ENCODE assay signal across 23 cellular contexts in genomic region chr6:28766426-28766825, GRCh38.
DNase-seq lines count a peak whose midpoint lies in the region; ATAC-seq, FAIRE-seq and TF ChIP-seq lines count a peak whose summit lies in the region.
"Had no signal": no experiment of that assay in that cellular context is flagged by ENCODE, and none has a peak within 500 bp of the region (broad histone marks: within the 10 kb centered on the region; RNA-seq: fewer than 3 reads in every experiment).

No MANE protein-coding gene starts in this region.

- H3K18ac ChIP-seq in H1 (ENCODE audit: extremely low read depth, low read length) (no peak overlapping the region), mesendoderm (ENCODE audit: low read length) (no peak overlapping the region)

- H3F3A ChIP-seq in GM23338 (replicated peaks; ENCODE audit: low read depth) = peaks cover 42% of the 10 kb centered on the region

- no peak overlapping the region for H3K27ac Mint-ChIP-seq in GM23338
- H3K27ac Mint-ChIP-seq in CD14-positive monocyte = no peak overlapping the region
- H3K27ac Mint-ChIP-seq: CD4-positive, alpha-beta T cell had no signal

- H3K9me3 ChIP-seq in HUES64 (ENCODE audit: insufficient read depth, low read depth, low read length) (no peaks in the 10 kb centered on the region), H1 (ENCODE audit: insufficient read depth in 2 of 2, low read depth in 1 of 2, low read length in 1 of 2) (no peaks in the 10 kb centered on the region)
- H3K9me3 ChIP-seq: A549, SJSA1 had no signal

- H3K27me3 ChIP-seq in GM23338 (ENCODE audit: insufficient read depth) = peaks cover 100% of the 10 kb centered on the region
- peaks cover 100% of the 10 kb centered on the region for H3K27me3 ChIP-seq in HUES64 (ENCODE audit: insufficient read depth, low read length)
- peaks cover 66 to 93% (median 87%) of the 10 kb centered on the region in 4 experiments for H3K27me3 ChIP-seq in H1 (replicated peaks in 1 of 4; ENCODE audit: control insufficient read depth in 3 of 4, extremely low read depth in 1 of 4, insufficient read depth in 3 of 4, low read length in 3 of 4)
- H3K27me3 ChIP-seq in mesendoderm (ENCODE audit: insufficient read depth, low read length, poor library complexity) = peaks cover 51% of the 10 kb centered on the region

- H3K79me2 ChIP-seq in GM23338 (replicated peaks; ENCODE audit: insufficient read depth) = no peaks in the 10 kb centered on the region
- no peaks in the 10 kb centered on the region for H3K79me2 ChIP-seq in H1 (ENCODE audit: control insufficient read depth in 1 of 2, insufficient read depth in 2 of 2, low read length in 2 of 2)
- no peaks in the 10 kb centered on the region for H3K79me2 ChIP-seq in mesendoderm (ENCODE audit: control insufficient read depth, insufficient read depth, low read length)

- CTCF ChIA-PET in H1 (lab: Charles Lee; ENCODE audit: partially characterized antibody) = interaction anchor here (0.7 to 2.0 kb wide), 8 partner anchors 8 to 81 kb away, joined by 3 to 8 read pairs (median 4); no protein-coding TSS in a partner anchor

- H4K20me1 ChIP-seq in GM23338 (replicated peaks; ENCODE audit: insufficient read depth) = peaks cover 27% of the 10 kb centered on the region
- peaks cover 7 to 8% of the 10 kb centered on the region in 2 experiments for H4K20me1 ChIP-seq in H1 (replicated peaks in 1 of 2; ENCODE audit: control insufficient read depth in 1 of 2, insufficient read depth in 2 of 2, low read length in 2 of 2)

- no peak overlapping the region for H4K91ac ChIP-seq in H1 (replicated peaks; ENCODE audit: insufficient read length, low read length)

- H3K9me3 Mint-ChIP-seq in GM23338 = no peaks in the 10 kb centered on the region; the same call in 2 of the 3 replicates
- H3K9me3 Mint-ChIP-seq in CD14-positive monocyte = peaks cover 10 to 67% (median 46%) of the 10 kb centered on the region in 7 donors

- H3K56ac ChIP-seq in H1 (replicated peaks; ENCODE audit: insufficient read length, low read depth, low read length) (no peak overlapping the region), mesendoderm (ENCODE audit: low read length) (no peak overlapping the region)

- no peak overlapping the region for H3K23ac ChIP-seq in H1 (ENCODE audit: insufficient read length)
- H3K23ac ChIP-seq in mesendoderm (ENCODE audit: low read length) = no peak overlapping the region

- H3K4me3 ChIP-seq in GM23338 (peak overlapping the region; percentile 55), HUES64 (ENCODE audit: low read length) (peak overlapping the region; percentile 59), H1 (ENCODE audit: extremely low read depth in 1 of 4, insufficient read depth in 2 of 4, low read depth in 3 of 4, low read length in 4 of 4) (peak overlapping the region in 2 of 4 experiments; percentile 6 to 59; a peak in 3 of 8 replicates), mesendoderm (ENCODE audit: low read length) (no peak overlapping the region), foreskin fibroblast (ENCODE audit: low read depth in 1 of 2, low read length in 2 of 2) (no peak overlapping the region)
- H3K4me3 ChIP-seq: SJSA1 had no signal

- H2AFZ ChIP-seq in GM23338 = no peak overlapping the region
- H2AFZ ChIP-seq in H1 (ENCODE audit: low read length) = no peak overlapping the region

- TF ChIP-seq POLR2A in H1 (IDR thresholded peaks at IDR 0.05; ENCODE audit: control extremely low read depth in 1 of 2, low read depth in 2 of 2, low read length in 2 of 2) = no peak

- no peak for TF ChIP-seq RAD21 in H1 (IDR thresholded peaks at IDR 0.05 in 1 of 2, conservative IDR thresholded peaks at IDR 0.05 in 1 of 2; ENCODE audit: low read depth in 2 of 2, low read length in 2 of 2)

- no peak overlapping the region for H2BK120ac ChIP-seq in H1 (replicated peaks; ENCODE audit: low read depth, low read length)
- H2BK120ac ChIP-seq in mesendoderm (ENCODE audit: low read depth, low read length) = no peak overlapping the region

- H3K4me2 ChIP-seq in GM23338 = peak overlapping the region; percentile 85
- peak overlapping the region; percentile 70 to 81; a peak in 3 of 4 replicates for H3K4me2 ChIP-seq in H1 (ENCODE audit: insufficient read depth in 1 of 2, low read depth in 2 of 2, low read length in 2 of 2)
- H3K4me2 ChIP-seq in mesendoderm (ENCODE audit: low read length) = no peak overlapping the region

- H3K4me1 Mint-ChIP-seq in GM23338 (peaks cover 56% of the 10 kb centered on the region), CD14-positive monocyte (no peaks in the 10 kb centered on the region)

- H2AK5ac ChIP-seq in H1 (ENCODE audit: low read depth, low read length) (no peak overlapping the region), mesendoderm (ENCODE audit: low read length) (no peak overlapping the region)

- H3K27ac ChIP-seq in GM23338 (ENCODE audit: low read depth) = no peak overlapping the region
- H3K27ac ChIP-seq in HUES64 (ENCODE audit: low read depth, low read length) = no peak overlapping the region
- no peak overlapping the region for H3K27ac ChIP-seq in H1 (ENCODE audit: low read depth, low read length)
- H3K27ac ChIP-seq in mesendoderm (ENCODE audit: low read depth, low read length) = no peak overlapping the region
- H3K27ac ChIP-seq: A549, SJSA1 had no signal

- ATAC-seq in GM23338 = peak; percentile 5; the same call in 2 of the 3 replicates
- ATAC-seq: A549, HepG2, Right ventricle myocardium inferior had no signal

- no peak overlapping the region for H4K5ac ChIP-seq in H1 (ENCODE audit: insufficient read length, low read depth, low read length)
- H4K5ac ChIP-seq in mesendoderm (ENCODE audit: low read length) = no peak overlapping the region

- no peaks in the 10 kb centered on the region for H3K9me2 ChIP-seq in GM23338 (ENCODE audit: insufficient read depth)

- H3K9ac ChIP-seq in HUES64 (ENCODE audit: low read depth, low read length) (no peak overlapping the region), H1 (replicated peaks in 1 of 4; ENCODE audit: extremely low read depth in 1 of 4, low read depth in 3 of 4, low read length in 3 of 4) (no peak overlapping the region), mesendoderm (ENCODE audit: low read length) (no peak overlapping the region)

- H3K36me3 Mint-ChIP-seq in GM23338 (ENCODE audit: low read depth) (0 out of 3 replicates have a peak, but pooled peaks cover 2% of the 10 kb centered on the region), CD14-positive monocyte (peaks cover 0 to 8% of the 10 kb centered on the region in 2 donors)

- no peaks in the 10 kb centered on the region; the same call in none of the 2 replicates for H3K23me2 ChIP-seq in H1 (ENCODE audit: low read depth, low read length)

- H2BK5ac ChIP-seq in H1 (ENCODE audit: low read depth, low read length) (no peak overlapping the region), mesendoderm (ENCODE audit: low read length) (no peak overlapping the region)

- peaks cover 93% of the 10 kb centered on the region for H3K27me3 Mint-ChIP-seq in GM23338 (ENCODE audit: insufficient read depth, low read depth, poor library complexity)
- peaks cover 75 to 91% (median 79%) of the 10 kb centered on the region in 3 donors for H3K27me3 Mint-ChIP-seq in CD14-positive monocyte (ENCODE audit: low read depth in 3 of 3)

- no peaks in the 10 kb centered on the region for H3K79me1 ChIP-seq in H1 (ENCODE audit: low read depth, low read length)
- H3K79me1 ChIP-seq in mesendoderm (ENCODE audit: low read length) = no peaks in the 10 kb centered on the region

- no peak overlapping the region for H3K14ac ChIP-seq in H1 (ENCODE audit: insufficient read length)

- FAIRE-seq in H1 (lab: Jason Lieb, UNC) = no peak
- FAIRE-seq: A549, GM12891, HepG2 had no signal

- peaks cover 67% of the 10 kb centered on the region for H3K4me1 ChIP-seq in GM23338 (ENCODE audit: insufficient read depth)
- peaks cover 41% of the 10 kb centered on the region for H3K4me1 ChIP-seq in HUES64 (ENCODE audit: insufficient read depth, low read length)
- peaks cover 10 to 44% (median 27%) of the 10 kb centered on the region in 4 experiments for H3K4me1 ChIP-seq in H1 (replicated peaks in 1 of 4; ENCODE audit: control insufficient read depth in 3 of 4, insufficient read depth in 4 of 4, low read length in 3 of 4)
- peaks cover 12% of the 10 kb centered on the region for H3K4me1 ChIP-seq in mesendoderm (ENCODE audit: control insufficient read depth, low read depth, low read length)
- H3K4me1 ChIP-seq: A549, SJSA1 had no signal

- no peak overlapping the region for H2BK12ac ChIP-seq in H1 (ENCODE audit: low read depth, low read length)

- no peak overlapping the region for H3K4ac ChIP-seq in H1 (replicated peaks; ENCODE audit: insufficient read length, low read depth, low read length)
- H3K4ac ChIP-seq in mesendoderm (ENCODE audit: low read depth, low read length) = no peak overlapping the region

- peak; percentile 67 for DNase-seq in GM23338 (ENCODE audit: low spot score)
- no peak for DNase-seq in H1 (ENCODE audit: low read depth in 1 of 2, low spot score in 2 of 2)
- peak; percentile 93 for DNase-seq in mesendoderm
- no peak for DNase-seq in DMS53 (lab: John Stamatoyannopoulos, UW)
- no peak for DNase-seq in CD14-positive monocyte (ENCODE audit: low spot score)
- no peak for DNase-seq in foreskin fibroblast
- DNase-seq: CD4-positive, alpha-beta T cell; COR-L47; DMS 273 treated with DMSO at 0.1 percent for 48 hours; DND-41; GOT3; KG1; NCI-H1092 treated with DMSO at 0.1 percent for 48 hours; NCI-H146; NCI-H2029 treated with DMSO at 0.1 percent for 48 hours; NCI-H524 treated with DMSO at 0.1 percent for 48 hours; OCI-M1 had no signal

- intact Hi-C loops in CD14-positive monocyte (cut with micrococcal nuclease) = no loop called here

- POLR2A ChIA-PET in H1 (lab: Charles Lee; ENCODE audit: partially characterized antibody) = interaction anchor here (1.0 to 1.9 kb wide), 5 partner anchors 8 to 59 kb away, joined by 3 to 9 read pairs (median 6); no protein-coding TSS in a partner anchor

- no peak overlapping the region for H4K8ac ChIP-seq in H1 (ENCODE audit: extremely low read depth, insufficient read depth, low read length)
- H4K8ac ChIP-seq in mesendoderm (ENCODE audit: low read depth, low read length) = no peak overlapping the region

- H2BK20ac ChIP-seq in H1 (ENCODE audit: low read length) = no peak overlapping the region

- H3K4me3 Mint-ChIP-seq in GM23338 (peak overlapping the region; percentile 76), CD14-positive monocyte (peak overlapping the region in 1 of 2 donors; percentile 82)
- H3K4me3 Mint-ChIP-seq: CD4-positive, alpha-beta T cell had no signal

- WGBS in HUES64 = 3% methylated on average over 5 of the region's 5 CpGs
- 0% methylated on average over 5 of the region's 5 CpGs; no CpG with 5 or more reads in 1 of the 2 experiments for whole genome bisulfite sequencing in H1 (ENCODE audit: extremely low coverage in 1 of 2, insufficient coverage in 1 of 2, insufficient read length in 1 of 2, insufficient replicate concordance in 2 of 2, low coverage in 1 of 2, low lambda C conversion rate in 2 of 2, missing lambda C conversion rate in 1 of 2), 2 experiments
- WGBS in mesendoderm (ENCODE audit: extremely low coverage, insufficient coverage, low lambda C conversion rate) = no CpG with 5 or more reads among the region's 5 CpGs

- H3K36me3 ChIP-seq in GM23338 (ENCODE audit: insufficient read depth) = no peaks in the 10 kb centered on the region
- H3K36me3 ChIP-seq in HUES64 (ENCODE audit: insufficient read depth, low read length) = no peaks in the 10 kb centered on the region
- no peaks in the 10 kb centered on the region for H3K36me3 ChIP-seq in H1 (ENCODE audit: control insufficient read depth in 2 of 4, insufficient read depth in 4 of 4, low read length in 3 of 4)
- no peaks in the 10 kb centered on the region for H3K36me3 ChIP-seq in mesendoderm (ENCODE audit: control insufficient read depth, insufficient read depth, low read length)
- H3K36me3 ChIP-seq: SJSA1 had no signal

- no peak for TF ChIP-seq CTCF in GM23338 (conservative IDR thresholded peaks at IDR 0.05; ENCODE audit: low read depth in 2 of 2)
- no peak for TF ChIP-seq CTCF in H1 (IDR thresholded peaks at IDR 0.05; ENCODE audit: control extremely low read depth in 1 of 3, insufficient read depth in 1 of 3, low read depth in 1 of 3, low read length in 3 of 3)
- TF ChIP-seq CTCF in CD14-positive monocyte (IDR thresholded peaks at IDR 0.05) = no peak
- TF ChIP-seq CTCF in foreskin fibroblast (IDR thresholded peaks at IDR 0.05; ENCODE audit: low read depth, low read length) = no peak

- no peak overlapping the region for H2BK15ac ChIP-seq in H1 (ENCODE audit: low read length)
- no peak overlapping the region for H2BK15ac ChIP-seq in mesendoderm (replicated peaks; ENCODE audit: low read depth)

- no peak for TF ChIP-seq EP300 in H1 (IDR thresholded peaks at IDR 0.05; ENCODE audit: borderline replicate concordance in 1 of 2, low read depth in 2 of 2, low read length in 2 of 2)

Comparison
In these comparisons a context has a peak if more than half of its experiments do, and no peak if none do; other contexts are left out.
1. DNase-seq: peak in GM23338 (single experiment) and mesendoderm (single experiment); none in H1 (0 of 2), DMS53 (single experiment), CD14-positive monocyte (single experiment) and foreskin fibroblast (0 of 2).
2. H3K4me3 ChIP-seq: peak in GM23338 (single experiment) and HUES64 (single experiment); none in mesendoderm (single experiment) and foreskin fibroblast (0 of 2).